ENCODE assay signal across 8 cellular contexts in the genomic region with DNA sequence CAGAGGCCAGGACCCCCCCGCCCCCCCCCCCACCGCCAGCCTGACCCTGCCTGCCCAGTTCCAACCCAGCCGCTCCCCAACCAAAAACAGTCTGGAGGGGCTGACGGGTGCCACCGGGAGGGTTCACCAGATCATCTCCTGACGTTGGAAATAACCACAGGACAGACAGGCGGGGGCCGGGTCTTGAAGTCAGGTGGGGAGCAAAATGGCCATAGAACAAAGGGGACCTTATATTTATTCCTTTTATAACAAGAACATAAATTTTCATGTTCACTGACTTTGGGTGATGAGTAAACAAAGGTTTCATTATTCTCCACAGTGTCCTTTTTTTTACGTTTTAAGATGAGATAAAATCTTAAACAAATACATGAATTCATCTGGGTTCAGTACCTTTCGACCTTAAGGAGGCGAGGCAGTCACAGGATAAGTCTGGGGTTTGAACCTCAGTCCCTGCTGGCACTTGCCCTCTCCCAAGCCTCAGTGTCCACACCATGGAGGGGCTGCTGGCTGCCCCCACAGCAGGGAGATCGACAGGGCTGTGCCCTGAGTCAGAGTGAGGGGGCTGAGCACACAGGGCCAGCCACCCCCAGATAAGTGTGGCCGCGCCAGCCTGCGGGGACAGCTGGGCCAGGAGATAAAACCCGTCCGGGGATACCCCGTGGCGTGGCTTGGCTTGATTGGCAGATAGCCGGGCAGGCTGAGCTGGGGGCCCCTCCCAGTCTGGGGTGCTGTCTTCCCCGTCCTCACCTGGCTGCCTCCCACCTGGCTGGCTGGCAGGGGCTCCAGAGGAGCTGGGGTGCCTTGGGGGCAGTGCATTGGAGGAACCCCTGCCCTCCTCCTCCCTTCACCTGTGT. TPM values are rescaled to one million over a fixed set of nuclear protein-coding genes. Genes with fewer than 3 reads are reported as not detected.
DNase-seq lines count a peak whose midpoint lies in the region; ATAC-seq, FAIRE-seq and TF ChIP-seq lines count a peak whose summit lies in the region.

No MANE protein-coding gene starts in this region.

- intact Hi-C loops in pancreas (cut with DNase I), result no loop called here

- no peaks in the 10 kb centered on the region for H4K20me1 ChIP-seq in OCI-LY1 (ENCODE audit: insufficient read depth, low read length)

- H3K27me3 ChIP-seq in OCI-LY1 (ENCODE audit: insufficient read depth, low read length) (no peaks in the 10 kb centered on the region), pancreas (no peaks in the 10 kb centered on the region)

- peaks cover 7% of the 10 kb centered on the region; the same call in 1 of the 2 replicates for H3K79me2 ChIP-seq in OCI-LY1 (ENCODE audit: insufficient read depth, low read length)

- FAIRE-seq in pancreas (lab: Jason Lieb, UNC), result no peak

- no peak for TF ChIP-seq CTCF in OCI-LY1 (IDR thresholded peaks at IDR 0.05; ENCODE audit: low read length)
- TF ChIP-seq CTCF in pancreas (IDR thresholded peaks at IDR 0.05), result no peak

- H3K27ac ChIP-seq in OCI-LY1 (ENCODE audit: low read depth, low read length, poor library complexity, severe bottlenecking) (peak overlapping the region; percentile 93), caudate nucleus (ENCODE audit: low read depth, low read length) (peak overlapping the region; percentile 86), pancreas (peak overlapping the region; percentile 31 to 78 (median 54))

- DNase-seq in Caki2 (ENCODE audit: low read depth) (peak; percentile 91), caudate nucleus (lab: John Stamatoyannopoulos, UW) (peak in 1 of 61 donors; percentile 13), pancreas (peak in 3 of 6 donors; percentile 49 to 81 (median 59)), NCI-H1105 treated with DMSO at 0.1 percent for 48 hours (lab: John Stamatoyannopoulos, UW) (no peak), NCI-H2196 treated with DMSO at 0.1 percent for 48 hours (lab: John Stamatoyannopoulos, UW; ENCODE audit: unreplicated experiment) (no peak), NCI-H1694 treated with DMSO at 0.1 percent for 48 hours (lab: John Stamatoyannopoulos, UW) (no peak)

- in situ Hi-C loops in Caki2 (cut with HindIII; ENCODE audit: low pct_unique_long_range_greater_than_20kb, low sequenced_read_pairs), result no loop called here

- H3K9me3 ChIP-seq in OCI-LY1 (ENCODE audit: low read length) (no peaks in the 10 kb centered on the region), pancreas (no peaks in the 10 kb centered on the region)

- H3K4me1 ChIP-seq in OCI-LY1 (ENCODE audit: insufficient read depth, low read length, severe bottlenecking) (peaks cover 92% of the 10 kb centered on the region), pancreas (peaks cover 12 to 23% (median 21%) of the 10 kb centered on the region in 3 donors)

- H3K9ac ChIP-seq in OCI-LY1 (ENCODE audit: low read length), result peak overlapping the region; percentile 9; the same call in 1 of the 2 replicates

- ATAC-seq in pancreas (peak in 2 of 4 donors; percentile 1 to 13), HG03520 (IDR thresholded peaks at IDR 0.05; ENCODE audit: unreplicated experiment) (no peak)

- H3K36me3 ChIP-seq in OCI-LY1 (ENCODE audit: insufficient read depth, low read length) (peaks cover 65% of the 10 kb centered on the region), pancreas (no peaks in the 10 kb centered on the region)

- H3K4me3 ChIP-seq in OCI-LY1 (ENCODE audit: low read depth, low read length, poor library complexity, severe bottlenecking) (peak overlapping the region; percentile 11), pancreas (peak overlapping the region in 2 of 4 donors; percentile 24 to 31)

- no peaks in the 10 kb centered on the region for H3K9me2 ChIP-seq in OCI-LY1 (ENCODE audit: low read depth, low read length)

- H3K4me2 ChIP-seq in OCI-LY1 (ENCODE audit: low read length), result peak overlapping the region; percentile 74

- no peak overlapping the region for H2AFZ ChIP-seq in OCI-LY1 (ENCODE audit: low read length)

- no peaks in the 10 kb centered on the region; the same call in 1 of the 2 replicates for H3F3A ChIP-seq in OCI-LY1 (ENCODE audit: insufficient read depth, low read length)

- 17 to 20% methylated on average over 21 of the region's 21 CpGs for WGBS in pancreas, 2 donors

RNA-seq across cellular contexts. Expression of a gene that starts 15.0 kb away (rescaled TPM):
- 81.4 and 81.7 TPM in 2 replicates for total RNA-seq in Caki2 (2014; rRNA removed; shearing (Covaris generic); ENCODE audit: low replicate concordance)
- total RNA-seq in pancreas, result 10 to 100 TPM in 1 of 6 donors, 1 to 10 TPM in 5; 1.1 to 54.7 (median 3.5) TPM
- 1 to 10 TPM; 4.2 to 7.7 TPM for polyA plus RNA-seq in pancreas
